13 cellular contexts compared by ENCODE assay signal in genomic region chr21:36129219-36129618, GRCh38. TPM values are rescaled to one million over a fixed set of nuclear protein-coding genes. Genes with fewer than 3 reads are reported as not detected.
DNase-seq lines count a peak whose midpoint lies in the region; ATAC-seq and TF ChIP-seq lines count a peak whose summit lies in the region.
"Had no signal": no experiment of that assay in that cellular context is flagged by ENCODE, and none has a peak within 500 bp of the region (broad histone marks: within the 10 kb centered on the region; RNA-seq: fewer than 3 reads in every experiment).

No MANE protein-coding gene starts in this region.

- POLR2A ChIA-PET in CD4-positive, alpha-beta memory T cell (lab: Charles Lee; ENCODE audit: partially characterized antibody): no interaction called here
- POLR2A ChIA-PET in HEK293 (lab: Yijun Ruan, JAX): no interaction called here

- peak overlapping the region; percentile 40 to 82 (median 72) for H3K4me3 Mint-ChIP-seq in CD4-positive, alpha-beta memory T cell
- H3K4me3 Mint-ChIP-seq in activated T-helper 17 cell treated with anti-CD3 and anti-CD28 coated beads, Interleukin-2, amount 50 U/mL, for 72 hours: peak overlapping the region; percentile 43
- H3K4me3 Mint-ChIP-seq in nephron progenitor cell: peak overlapping the region; percentile 70

- ATAC-seq in activated T-helper 17 cell treated with anti-CD3 and anti-CD28 coated beads, Interleukin-2, amount 50 U/mL, for 72 hours (replicated peaks): no peak
- no peak for ATAC-seq in right lobe of liver

- H3K27me3 ChIP-seq in CD4-positive, alpha-beta memory T cell (ENCODE audit: insufficient read depth, low read length): no peaks in the 10 kb centered on the region
- H3K27me3 ChIP-seq in right lobe of liver: no peaks in the 10 kb centered on the region
- H3K27me3 ChIP-seq: SJSA1 had no signal

- H3K4me1 Mint-ChIP-seq in CD4-positive, alpha-beta memory T cell: peaks cover 18 to 32% (median 27%) of the 10 kb centered on the region in 4 donors
- peaks cover 10% of the 10 kb centered on the region for H3K4me1 Mint-ChIP-seq in activated T-helper 17 cell treated with anti-CD3 and anti-CD28 coated beads, Interleukin-2, amount 50 U/mL, for 72 hours
- peaks cover 10% of the 10 kb centered on the region for H3K4me1 Mint-ChIP-seq in nephron progenitor cell

- TF ChIP-seq POLR2A in right lobe of liver (IDR thresholded peaks at IDR 0.05): no peak

- no peaks in the 10 kb centered on the region for H3K27me3 Mint-ChIP-seq in CD4-positive, alpha-beta memory T cell
- H3K27me3 Mint-ChIP-seq in activated T-helper 17 cell treated with anti-CD3 and anti-CD28 coated beads, Interleukin-2, amount 50 U/mL, for 72 hours: no peaks in the 10 kb centered on the region
- peaks cover 45% of the 10 kb centered on the region for H3K27me3 Mint-ChIP-seq in nephron progenitor cell (ENCODE audit: low read depth, poor library complexity)

- H3K9me3 ChIP-seq in CD4-positive, alpha-beta memory T cell (ENCODE audit: control insufficient read depth in 1 of 2, low read length in 2 of 2): no peaks in the 10 kb centered on the region
- H3K9me3 ChIP-seq in HEK293 (ENCODE audit: control insufficient read depth, insufficient read depth, low read depth, low read length) (no peaks in the 10 kb centered on the region), right lobe of liver (no peaks in the 10 kb centered on the region)
- H3K9me3 ChIP-seq: heart right ventricle, SJSA1 had no signal

- H3K36me3 Mint-ChIP-seq in CD4-positive, alpha-beta memory T cell: no peaks in the 10 kb centered on the region
- H3K36me3 Mint-ChIP-seq in activated T-helper 17 cell treated with anti-CD3 and anti-CD28 coated beads, Interleukin-2, amount 50 U/mL, for 72 hours (ENCODE audit: low read depth): peaks cover 2% of the 10 kb centered on the region
- no peaks in the 10 kb centered on the region for H3K36me3 Mint-ChIP-seq in nephron progenitor cell (ENCODE audit: low read depth)

- H3K27ac Mint-ChIP-seq in CD4-positive, alpha-beta memory T cell: peak overlapping the region in 6 of 7 donors; percentile 12 to 90 (median 55)
- peak overlapping the region; percentile 11 for H3K27ac Mint-ChIP-seq in activated T-helper 17 cell treated with anti-CD3 and anti-CD28 coated beads, Interleukin-2, amount 50 U/mL, for 72 hours
- H3K27ac Mint-ChIP-seq in nephron progenitor cell: no peak overlapping the region

- WGBS in right lobe of liver (ENCODE audit: insufficient coverage, low coverage, low lambda C conversion rate, missing lambda C conversion rate): 31% methylated on average over 2 of the region's 2 CpGs

- H3K4me3 ChIP-seq in CD4-positive, alpha-beta memory T cell (ENCODE audit: low read length in 2 of 2): no peak overlapping the region
- H3K4me3 ChIP-seq in HEK293 (ENCODE audit: low read depth, low read length) (no peak overlapping the region), right lobe of liver (no peak overlapping the region)
- H3K4me3 ChIP-seq: SJSA1 had no signal

- no peak for DNase-seq in CD4-positive, alpha-beta memory T cell
- no peak for DNase-seq in nephron progenitor cell
- no peak for DNase-seq in activated gamma-delta T cell treated with Interleukin-2 at 50 U/mL for 16 hours
- no peak for DNase-seq in EL
- no peak for DNase-seq in right lobe of liver
- no peak for DNase-seq in midbrain (lab: John Stamatoyannopoulos, UW)
- DNase-seq: aorta, DMS79, heart right ventricle, NCI-H446 had no signal

- no peak for TF ChIP-seq CTCF in HEK293 (tag by site-specific recombination; IDR thresholded peaks at IDR 0.05)
- no peak for TF ChIP-seq CTCF in nephron progenitor cell (IDR thresholded peaks at IDR 0.05)
- no peak for TF ChIP-seq CTCF in right lobe of liver (IDR thresholded peaks at IDR 0.05)

- H3K36me3 ChIP-seq in CD4-positive, alpha-beta memory T cell (ENCODE audit: insufficient read depth, low read length): no peaks in the 10 kb centered on the region
- H3K36me3 ChIP-seq in HEK293 (ENCODE audit: control insufficient read depth in 2 of 2, insufficient read depth in 1 of 2, low read length in 2 of 2) (no peaks in the 10 kb centered on the region), right lobe of liver (no peaks in the 10 kb centered on the region)
- H3K36me3 ChIP-seq: heart right ventricle, SJSA1 had no signal

- H3K4me1 ChIP-seq in CD4-positive, alpha-beta memory T cell (ENCODE audit: insufficient read depth, low read length): peaks cover 10% of the 10 kb centered on the region
- H3K4me1 ChIP-seq in HEK293 (ENCODE audit: control insufficient read depth, insufficient read depth, low read length) (peaks cover 4% of the 10 kb centered on the region), right lobe of liver (peaks cover 0 to 9% (median 4%) of the 10 kb centered on the region in 4 donors)

- H3K9me3 Mint-ChIP-seq in CD4-positive, alpha-beta memory T cell: no peaks in the 10 kb centered on the region
- H3K9me3 Mint-ChIP-seq in activated T-helper 17 cell treated with anti-CD3 and anti-CD28 coated beads, Interleukin-2, amount 50 U/mL, for 72 hours: no peaks in the 10 kb centered on the region
- H3K9me3 Mint-ChIP-seq in nephron progenitor cell: no peaks in the 10 kb centered on the region

- no peak overlapping the region for H3K27ac ChIP-seq in CD4-positive, alpha-beta memory T cell (ENCODE audit: low read depth, low read length)
- H3K27ac ChIP-seq in HEK293 (ENCODE audit: extremely low read depth, low read depth, low read length) (no peak overlapping the region), right lobe of liver (no peak overlapping the region)
- H3K27ac ChIP-seq: SJSA1 had no signal

- CTCF ChIA-PET in CD4-positive, alpha-beta memory T cell (lab: Charles Lee; ENCODE audit: partially characterized antibody): no interaction called here
- CTCF ChIA-PET in HEK293 (lab: Yijun Ruan, JAX): interaction anchor here (0.7 kb wide), 1 partner anchor 17 kb away, joined by 3 read pairs; no protein-coding TSS in a partner anchor

- intact Hi-C loops in CD4-positive, alpha-beta memory T cell (cut with micrococcal nuclease): no loop called here
- intact Hi-C loops in right lobe of liver (cut with DNase I): no loop called here

TF ChIP-seq in HEK293, 187 proteins besides CTCF, POLR2A, EP300 and RAD21:
- TF ChIP-seq ZNF354C (tag by site-specific recombination; IDR thresholded peaks at IDR 0.05; ENCODE audit: borderline replicate concordance, low read depth) (no peak), HOXA7 (CRISPR knock-in tag; IDR thresholded peaks at IDR 0.05; ENCODE audit: borderline replicate concordance) (no peak), TCF7L2 (IDR thresholded peaks at IDR 0.05; ENCODE audit: borderline replicate concordance, low read depth, low read length) (no peak), YY2 (tag by site-specific recombination; IDR thresholded peaks at IDR 0.05) (no peak), ZNF157 (tag by site-specific recombination; IDR thresholded peaks at IDR 0.05) (no peak), ZNF223 (tag by site-specific recombination; IDR thresholded peaks at IDR 0.05) (no peak), EGR2 (tag by site-specific recombination; IDR thresholded peaks at IDR 0.05; ENCODE audit: low read depth) (peak; percentile 92), KLF10 (tag by site-specific recombination; IDR thresholded peaks at IDR 0.05) (no peak), INSM2 (tag by site-specific recombination; IDR thresholded peaks at IDR 0.05) (no peak), KLF1 (tag by site-specific recombination; IDR thresholded peaks at IDR 0.05) (no peak), ZNF654 (tag by site-specific recombination; IDR thresholded peaks at IDR 0.05; ENCODE audit: low read depth) (no peak), ZFHX2 (tag by site-specific recombination; conservative IDR thresholded peaks at IDR 0.05) (peak; percentile 79), ELK4 (IDR thresholded peaks at IDR 0.05; ENCODE audit: borderline replicate concordance, low read depth, low read length) (no peak), GLI2 (tag by site-specific recombination; IDR thresholded peaks at IDR 0.05; ENCODE audit: borderline replicate concordance, low read depth) (no peak)

RNA-seq across cellular contexts. Expression of gene CBR3, which starts 5.7 kb away (rescaled TPM):
- total RNA-seq in CD4-positive, alpha-beta memory T cell: 1 to 10 TPM; 9.2 to 9.3 TPM
- polyA plus RNA-seq in CD4-positive, alpha-beta memory T cell: 10 to 100 TPM; 15.6 to 24.9 TPM
- total RNA-seq in activated T-helper 17 cell treated with anti-CD3 and anti-CD28 coated beads, Interleukin-2, amount 50 U/mL, for 72 hours: 10 to 100 TPM; 19.7 to 23.2 TPM
- 1 to 10 TPM in 2 of 6 experiments, under 1 TPM in 2, not detected in 2; 0.17 to 1.3 (median 0.74) TPM for total RNA-seq in right lobe of liver

RNA-seq across cellular contexts. Expression of gene DOP1B, which starts 27.4 kb away (rescaled TPM):
- total RNA-seq in CD4-positive, alpha-beta memory T cell: 10 to 100 TPM; 24.0 to 27.3 TPM
- 10 to 100 TPM in 1 of 2 donors, 1 to 10 TPM in 1; 3.2 to 13.7 TPM for polyA plus RNA-seq in CD4-positive, alpha-beta memory T cell
- 10 to 100 TPM; 13.5 to 13.6 TPM for total RNA-seq in activated T-helper 17 cell treated with anti-CD3 and anti-CD28 coated beads, Interleukin-2, amount 50 U/mL, for 72 hours
- total RNA-seq in right lobe of liver: 10 to 100 TPM in 5 of 6 experiments, 1 to 10 TPM in 1; 6.6 to 30.1 (median 20.9) TPM

RNA-seq across cellular contexts. Expression of gene CBR1, which starts 59.4 kb away (rescaled TPM):
- total RNA-seq in CD4-positive, alpha-beta memory T cell: 10 to 100 TPM; 23.0 to 25.2 TPM
- polyA plus RNA-seq in CD4-positive, alpha-beta memory T cell: 10 to 100 TPM; 49.3 to 82.2 TPM
- total RNA-seq in activated T-helper 17 cell treated with anti-CD3 and anti-CD28 coated beads, Interleukin-2, amount 50 U/mL, for 72 hours: 10 to 100 TPM; 21.8 to 63.9 TPM
- total RNA-seq in right lobe of liver: 100 to 1,000 TPM in 4 of 6 experiments, 10 to 100 TPM in 2; 59.1 to 688 (median 211) TPM

Comparison
In these comparisons a context has a peak if more than half of its experiments do, and no peak if none do; other contexts are left out.
1. RNA of gene CBR3, which starts 5.7 kb away (total RNA-seq): 19.7 to 23.2 TPM in activated T-helper 17 cell treated with anti-CD3 and anti-CD28 coated beads, Interleukin-2, amount 50 U/mL, for 72 hours and 9.2 to 9.3 TPM in CD4-positive, alpha-beta memory T cell; 0.17 to 1.3 TPM in right lobe of liver; every median in the first group is over 4 times any median in the second.
2. Peak in every context shown above with its lines, with median percentiles within 50 percentile points of each other: H3K4me3 Mint-ChIP-seq.